ENCODE assay signal across 8 cellular contexts in the genomic region with DNA sequence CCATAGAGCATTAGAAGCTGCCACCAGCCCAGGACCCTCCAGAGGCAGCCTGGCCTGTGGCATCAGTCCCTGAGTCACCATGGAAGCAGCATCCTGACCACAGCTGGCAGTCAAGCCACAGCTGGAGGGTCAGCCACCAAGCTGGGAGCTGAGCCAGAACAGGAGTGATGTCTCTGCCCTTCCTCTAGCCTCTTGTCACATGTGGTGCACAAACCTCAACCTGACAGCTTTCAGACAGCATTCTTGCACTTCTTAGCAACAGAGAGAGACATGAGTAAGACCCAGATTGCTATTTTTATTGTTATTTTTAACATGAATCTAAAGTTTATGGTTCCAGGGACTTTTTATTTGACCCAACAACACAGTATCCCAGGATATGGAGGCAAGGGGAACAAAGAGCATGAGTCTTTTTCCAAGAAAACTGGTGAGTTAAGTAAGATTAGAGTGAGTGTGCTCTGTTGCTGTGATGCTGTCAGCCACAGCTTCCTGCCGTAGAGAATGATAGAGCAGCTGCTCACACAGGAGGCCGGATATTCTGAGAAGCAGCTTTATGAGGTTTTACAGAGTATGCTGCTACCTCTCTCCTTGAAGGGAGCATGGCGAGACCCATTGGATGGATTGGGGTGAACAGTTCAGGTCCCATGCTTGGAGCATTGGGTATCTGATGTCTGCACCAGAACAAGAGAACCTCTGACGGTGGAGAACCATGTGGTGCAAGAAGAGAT. TPM values are rescaled to one million over a fixed set of nuclear protein-coding genes. Genes with fewer than 3 reads are reported as not detected.
A peak's percentile ranks its signal among the peaks of the same experiment; 100 is the strongest.
DNase-seq lines count a peak whose midpoint lies in the region; ATAC-seq and TF ChIP-seq lines count a peak whose summit lies in the region.

No MANE protein-coding gene starts in this region.

- intact Hi-C loops in lower lobe of right lung (cut with DNase I), result no loop called here

- H3K27me3 ChIP-seq in DOHH2 (ENCODE audit: control insufficient read depth, low read length), result no peaks in the 10 kb centered on the region
- no peaks in the 10 kb centered on the region for H3K27me3 ChIP-seq in lower lobe of right lung (ENCODE audit: low read depth)

- H3K4me3 ChIP-seq in DOHH2 (ENCODE audit: low read length) (peak overlapping the region; percentile 37), lower lobe of right lung (no peak overlapping the region)

- H4K20me1 ChIP-seq in DOHH2 (ENCODE audit: control insufficient read depth, insufficient read depth, low read depth, low read length), result no peaks in the 10 kb centered on the region

- peak; percentile 90 for ATAC-seq in GM21367 (IDR thresholded peaks at IDR 0.05; ENCODE audit: unreplicated experiment)
- peak; percentile 84 for ATAC-seq in HG03558 (IDR thresholded peaks at IDR 0.05; ENCODE audit: extremely low read depth, unreplicated experiment)
- peak; percentile 57 to 65 for ATAC-seq in lower lobe of right lung

- H3K27ac ChIP-seq in DOHH2 (ENCODE audit: low read depth, low read length) (peak overlapping the region; percentile 13; the same call in 1 of the 2 replicates), lower lobe of right lung (peak overlapping the region; percentile 26)

- TF ChIP-seq CTCF in DOHH2 (IDR thresholded peaks at IDR 0.05; ENCODE audit: low read depth, low read length, poor library complexity, severe bottlenecking) (no peak), lower lobe of right lung (IDR thresholded peaks at IDR 0.05) (no peak)

- H3K36me3 ChIP-seq in DOHH2 (ENCODE audit: control insufficient read depth, low read length) (no peaks in the 10 kb centered on the region), lower lobe of right lung (no peaks in the 10 kb centered on the region)

- no peaks in the 10 kb centered on the region for H3F3A ChIP-seq in DOHH2 (ENCODE audit: control insufficient read depth, insufficient read depth)

- DNase-seq in activated CD8-positive, alpha-beta memory T cell treated with anti-CD3 and anti-CD28 coated beads, Interleukin-2, amount 50 U/mL, for 4 hours, result peak; percentile 49
- no peak for DNase-seq in lower lobe of right lung
- no peak for DNase-seq in AG08396 (ENCODE audit: low spot score)
- DNase-seq in NCI-H187 (lab: John Stamatoyannopoulos, UW), result no peak
- DNase-seq in NCI-H128 (lab: John Stamatoyannopoulos, UW; ENCODE audit: unreplicated experiment), result no peak

- no peaks in the 10 kb centered on the region for H3K79me2 ChIP-seq in DOHH2 (ENCODE audit: control insufficient read depth, low read length)

- H3K4me1 ChIP-seq in DOHH2 (ENCODE audit: control insufficient read depth, low read length) (peaks cover 13% of the 10 kb centered on the region), lower lobe of right lung (peaks cover 6% of the 10 kb centered on the region)

- no peaks in the 10 kb centered on the region for H3K9me2 ChIP-seq in DOHH2 (replicated peaks; ENCODE audit: control insufficient read depth, low read length)

- H3K4me2 ChIP-seq in DOHH2 (ENCODE audit: low read length), result peak overlapping the region; percentile 58

- H3K9me3 ChIP-seq in DOHH2 (ENCODE audit: control insufficient read depth, insufficient read depth, low read length), result no peaks in the 10 kb centered on the region
- no peaks in the 10 kb centered on the region for H3K9me3 ChIP-seq in lower lobe of right lung

RNA-seq across cellular contexts. Expression of a gene that starts 13.0 kb away (rescaled TPM):
- 36.6 TPM for total RNA-seq in lower lobe of right lung
